ENCODE assay signal across 19 cellular contexts in the genomic region with DNA sequence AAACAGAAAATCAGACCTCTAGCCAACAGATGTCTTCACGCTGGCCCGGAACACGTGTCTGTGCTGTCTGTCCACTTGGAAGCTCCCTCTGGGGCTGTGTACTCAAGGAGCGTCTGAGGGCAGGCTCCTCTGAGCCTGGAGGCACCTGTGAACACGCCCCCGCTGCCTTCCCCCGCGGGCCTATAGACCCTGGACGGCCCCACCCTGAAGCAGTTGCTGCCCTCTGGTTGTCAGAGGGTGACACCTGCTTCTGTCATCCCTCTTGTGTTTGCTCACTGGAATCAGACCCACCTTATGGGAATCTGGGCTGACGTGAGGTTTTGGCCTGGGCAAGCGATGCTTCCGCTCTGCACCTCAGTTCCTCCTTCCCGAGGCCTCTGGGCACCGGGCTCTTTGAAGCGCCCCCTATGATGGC. TPM values are rescaled to one million over a fixed set of nuclear protein-coding genes. Genes with fewer than 3 reads are reported as not detected.
A peak's percentile ranks its signal among the peaks of the same experiment; 100 is the strongest.
DNase-seq lines count a peak whose midpoint lies in the region; ATAC-seq and TF ChIP-seq lines count a peak whose summit lies in the region.
"Had no signal": no experiment of that assay in that cellular context is flagged by ENCODE, and none has a peak within 500 bp of the region (broad histone marks: within the 10 kb centered on the region; RNA-seq: fewer than 3 reads in every experiment).

No MANE protein-coding gene starts in this region.

- H3K27me3 Mint-ChIP-seq in Caco-2 (ENCODE audit: insufficient read depth, unreplicated experiment): no peaks in the 10 kb centered on the region

- TF ChIP-seq CTCF in Caco-2 (IDR thresholded peaks at IDR 0.05; ENCODE audit: insufficient read depth in 1 of 2, low read depth in 1 of 2, low read length in 1 of 2, severe bottlenecking in 1 of 2, unreplicated experiment in 1 of 2): peak in 1 of 2 experiments; percentile 34
- no peak for TF ChIP-seq CTCF in Panc1 (IDR thresholded peaks at IDR 0.05)

- H3K36me3 ChIP-seq in Caco-2 (ENCODE audit: control insufficient read depth, insufficient read depth, low read length): peaks cover 14% of the 10 kb centered on the region
- peaks cover 5% of the 10 kb centered on the region for H3K36me3 ChIP-seq in Panc1 (ENCODE audit: control insufficient read depth, insufficient read depth, low read length)

- POLR2A ChIA-PET in Caco-2 (lab: Charles Lee): interaction anchor here (1.0 kb wide), 1 partner anchor 40 kb away, joined by 3 read pairs; no protein-coding TSS in a partner anchor
- POLR2A ChIA-PET in Panc1 (lab: Charles Lee): no interaction called here

- no peak overlapping the region for H3K4me3 Mint-ChIP-seq in Caco-2 (ENCODE audit: unreplicated experiment)
- H3K4me3 Mint-ChIP-seq: CD8-positive, alpha-beta T cell had no signal

- H3K9me3 ChIP-seq in Caco-2 (no peaks in the 10 kb centered on the region), Panc1 (ENCODE audit: control insufficient read depth, insufficient read depth, low read depth, low read length) (no peaks in the 10 kb centered on the region)
- H3K9me3 ChIP-seq: BLaER1 treated with 17β-estradiol and CSF1 and Interleukin-3, amounts not matched to agents 10 nM and 100 nM; SJSA1 had no signal

- H3K4me1 Mint-ChIP-seq in Caco-2 (ENCODE audit: low read depth, unreplicated experiment): peaks cover under 1% of the 10 kb centered on the region

- CTCF ChIA-PET in Caco-2 (lab: Charles Lee): interaction anchor here (0.8 kb wide), 1 partner anchor 40 kb away, joined by 3 read pairs; no protein-coding TSS in a partner anchor
- CTCF ChIA-PET in Panc1 (lab: Charles Lee): no interaction called here

- in situ Hi-C loops in Panc1 (cut with HindIII; ENCODE audit: low pct_unique_long_range_greater_than_20kb, low sequenced_read_pairs): no loop called here

- peaks cover 88% of the 10 kb centered on the region for H3K36me3 Mint-ChIP-seq in Caco-2 (ENCODE audit: insufficient read depth, unreplicated experiment)

- H3K27ac ChIP-seq in Panc1 (ENCODE audit: low read length): no peak overlapping the region
- H3K27ac ChIP-seq: BLaER1 treated with 17β-estradiol and CSF1 and Interleukin-3, amounts not matched to agents 10 nM and 100 nM; SJSA1 had no signal

- no TSS peak for BruUV-seq in Caco-2 (replicated peaks; lab: Mats Ljungman, UMichigan)
- no TSS peak for BruUV-seq in Panc1 (replicated peaks; lab: Mats Ljungman, UMichigan)

- no peak overlapping the region for H3K27ac Mint-ChIP-seq in Caco-2 (ENCODE audit: unreplicated experiment)
- H3K27ac Mint-ChIP-seq: CD8-positive, alpha-beta T cell had no signal

- peaks cover 2% of the 10 kb centered on the region for H3K4me1 ChIP-seq in Caco-2
- no peaks in the 10 kb centered on the region for H3K4me1 ChIP-seq in Panc1 (ENCODE audit: control insufficient read depth, insufficient read depth, low read length)
- H3K4me1 ChIP-seq: SJSA1 had no signal

- no peaks in the 10 kb centered on the region for H3K9me3 Mint-ChIP-seq in Caco-2 (ENCODE audit: unreplicated experiment)
- H3K9me3 Mint-ChIP-seq: CD8-positive, alpha-beta T cell had no signal

- H3K4me3 ChIP-seq in Caco-2 (ENCODE audit: low read depth, low read length): no peak overlapping the region
- no peak overlapping the region for H3K4me3 ChIP-seq in Panc1 (ENCODE audit: low read depth in 2 of 2, low read length in 2 of 2)
- H3K4me3 ChIP-seq: BLaER1 treated with 17β-estradiol and CSF1 and Interleukin-3, amounts not matched to agents 10 nM and 100 nM; SJSA1 had no signal

- DNase-seq in Caco-2: peak; percentile 50 to 68
- no peak for DNase-seq in Panc1 (ENCODE audit: low read depth, low spot score)
- DNase-seq in iPS-NIHi7 (ENCODE audit: extremely low spot score): peak; percentile 9
- DNase-seq in posterior vena cava (ENCODE audit: low spot score): peak; percentile 60
- no peak for DNase-seq in SHP77 treated with DMSO at 0.1 percent for 48 hours (lab: John Stamatoyannopoulos, UW)
- DNase-seq: CD8-positive, alpha-beta T cell; DMS79; GOT3; NCI-H1105 treated with DMSO at 0.1 percent for 48 hours; NCI-H187; NCI-H2107; NCI-H510A treated with DMSO at 0.1 percent for 48 hours; NCI-H774; OCI-M1; RPMI8226 had no signal

- 0 out of 2 replicates have a peak, but pooled peaks have one; percentile 5 for ATAC-seq in Panc1
- no peak for ATAC-seq in HG03354 (IDR thresholded peaks at IDR 0.05; ENCODE audit: poor library complexity, severe bottlenecking, unreplicated experiment)
- no peak for ATAC-seq in GM19324 (IDR thresholded peaks at IDR 0.05; ENCODE audit: low FRiP score, unreplicated experiment)
- ATAC-seq: CD8-positive, alpha-beta T cell had no signal

- intact Hi-C loops in Caco-2 (cut with micrococcal nuclease; ENCODE audit: unreplicated experiment): no loop called here
- intact Hi-C loops in Panc1 (cut with micrococcal nuclease; ENCODE audit: unreplicated experiment): no loop called here
- intact Hi-C loops in posterior vena cava (cut with DNase I): no loop called here

- H3K27me3 ChIP-seq in Caco-2 (replicated peaks; ENCODE audit: control insufficient read depth, insufficient read depth, low read length) (no peaks in the 10 kb centered on the region), Panc1 (ENCODE audit: control insufficient read depth, insufficient read depth, low read length) (no peaks in the 10 kb centered on the region)
- H3K27me3 ChIP-seq: BLaER1 treated with 17β-estradiol and CSF1 and Interleukin-3, amounts not matched to agents 10 nM and 100 nM; SJSA1 had no signal

RNA-seq across cellular contexts. Expression of gene EPN1, which starts 19.2 kb away (rescaled TPM):
- total RNA-seq in Caco-2 (2022) (197 and 201 TPM in 2 replicates), Panc1 (2021; ENCODE audit: unreplicated experiment) (361 TPM), posterior vena cava (10 to 100 TPM; 75.5 to 76.4 TPM)
- polyA plus RNA-seq in Panc1 (2012; ENCODE audit: insufficient read length): 697 TPM

RNA-seq across cellular contexts. Expression of gene U2AF2, which starts 39.4 kb away (rescaled TPM):
- total RNA-seq in Caco-2 (2022) (289 TPM in 2 replicates), Panc1 (2021; ENCODE audit: unreplicated experiment) (545 TPM), posterior vena cava (10 to 100 TPM; 89.3 to 91.7 TPM)
- polyA plus RNA-seq in Panc1 (2012; ENCODE audit: insufficient read length): 761 TPM

RNA-seq across cellular contexts. Expression of gene NLRP9, which starts 44.0 kb away (rescaled TPM):
- total RNA-seq in Caco-2 (2022) (not detected in 2 replicates), Panc1 (2021; ENCODE audit: unreplicated experiment) (not detected), posterior vena cava (not detected)
- polyA plus RNA-seq in Panc1 (2012; ENCODE audit: insufficient read length): not detected
- total RNA-seq: CD8-positive, alpha-beta T cell; SJSA1 had no signal

RNA-seq across cellular contexts. Expression of gene CCDC106, which starts 46.2 kb away (rescaled TPM):
- 17.4 and 17.6 TPM in 2 replicates for total RNA-seq in Caco-2 (2022)
- total RNA-seq in Panc1 (2021; ENCODE audit: unreplicated experiment): 47.8 TPM
- 101 TPM for polyA plus RNA-seq in Panc1 (2012; ENCODE audit: insufficient read length)
- 10 to 100 TPM in 1 of 2 donors, 1 to 10 TPM in 1; 8.6 to 13.6 TPM for total RNA-seq in posterior vena cava

RNA-seq across cellular contexts. Expression of gene ZNF581, which starts 50.8 kb away (rescaled TPM):
- 46.2 and 47.4 TPM in 2 replicates for total RNA-seq in Caco-2 (2022)
- 39.0 TPM for total RNA-seq in Panc1 (2021; ENCODE audit: unreplicated experiment)
- 42.2 TPM for polyA plus RNA-seq in Panc1 (2012; ENCODE audit: insufficient read length)
- 10 to 100 TPM in 1 of 2 donors, 1 to 10 TPM in 1; 8.0 to 12.0 TPM for total RNA-seq in posterior vena cava

Comparison
In these comparisons a context has a peak if more than half of its experiments do, and no peak if none do; other contexts are left out.
1. DNase-seq: peak in Caco-2 (2 of 2), iPS-NIHi7 (single experiment) and posterior vena cava (single experiment); none in Panc1 (single experiment) and SHP77 treated with DMSO at 0.1 percent for 48 hours (single experiment).